ENCODE assay signal across 21 cellular contexts in genomic region chr2:190716176-190716807, GRCh38.
"Had no signal": no experiment of that assay in that cellular context is flagged by ENCODE, and none has a peak within 500 bp of the region (broad histone marks: within the 10 kb centered on the region; RNA-seq: fewer than 3 reads in every experiment).

No MANE protein-coding gene starts in this region.

- ATAC-seq: gastrocnemius medialis; heart right ventricle; naive thymus-derived CD8-positive, alpha-beta T cell; stimulated activated naive CD8-positive, alpha-beta T cell treated with anti-CD3 and anti-CD28 coated beads, Interleukin-15, amount 100 ng/mL, for 72 hours had no signal

- H3K27ac Mint-ChIP-seq: immature natural killer cell; naive thymus-derived CD8-positive, alpha-beta T cell; stimulated activated naive CD8-positive, alpha-beta T cell treated with anti-CD3 and anti-CD28 coated beads, Interleukin-15, amount 100 ng/mL, for 72 hours had no signal

- H3K27ac ChIP-seq: ascending aorta, breast epithelium, gastrocnemius medialis, heart right ventricle, prostate gland, right atrium auricular region, skin epidermis, WERI-Rb-1 had no signal

- H3K9me3 ChIP-seq: ascending aorta, breast epithelium, gastrocnemius medialis, prostate gland, right atrium auricular region had no signal

- H3K9me3 Mint-ChIP-seq: immature natural killer cell; naive thymus-derived CD8-positive, alpha-beta T cell had no signal

- H3K4me1 Mint-ChIP-seq: immature natural killer cell had no signal

- H3K36me3 ChIP-seq: ascending aorta, breast epithelium, gastrocnemius medialis, heart right ventricle, prostate gland, right atrium auricular region, WERI-Rb-1 had no signal

- H3K4me1 ChIP-seq: ascending aorta, breast epithelium, prostate gland had no signal

- H3K4me3 Mint-ChIP-seq: immature natural killer cell; naive thymus-derived CD8-positive, alpha-beta T cell; stimulated activated naive CD8-positive, alpha-beta T cell treated with anti-CD3 and anti-CD28 coated beads, Interleukin-15, amount 100 ng/mL, for 72 hours had no signal

- H3K27me3 ChIP-seq: ascending aorta, breast epithelium, gastrocnemius medialis, heart right ventricle, right atrium auricular region had no signal

- H3K4me3 ChIP-seq: ascending aorta, breast epithelium, gastrocnemius medialis, heart right ventricle, prostate gland, right atrium auricular region, skin epidermis had no signal

- H3K27me3 Mint-ChIP-seq: stimulated activated naive CD8-positive, alpha-beta T cell treated with anti-CD3 and anti-CD28 coated beads, Interleukin-15, amount 100 ng/mL, for 72 hours had no signal

- H3K36me3 Mint-ChIP-seq: immature natural killer cell; naive thymus-derived CD8-positive, alpha-beta T cell had no signal

- DNase-seq: activated CD4-positive, alpha-beta T cell treated with anti-CD3 and anti-CD28 coated beads, Interleukin-2, amount 50 U/mL, for 4 hours; activated naive CD4-positive, alpha-beta T cell; cerebellar nuclear complex; cortex of kidney; gastrocnemius medialis; heart right ventricle; immature natural killer cell; kidney glomerular epithelial cell; mesendoderm; naive thymus-derived CD8-positive, alpha-beta T cell; stimulated activated CD4-positive, alpha-beta T cell treated with anti-CD3 and anti-CD28 coated beads, Interleukin-15, amount 100 ng/mL, for 24 hours; stimulated activated CD4-positive, alpha-beta T cell treated with anti-CD3 and anti-CD28 coated beads, Interleukin-2, amount 100 ng/mL, for 48 hours; stimulated activated naive CD8-positive, alpha-beta T cell treated with anti-CD3 and anti-CD28 coated beads, Interleukin-15, amount 100 ng/mL, for 72 hours; T-helper 2 cell; trophoblast cell; WERI-Rb-1 had no signal
